In the genomic region with DNA sequence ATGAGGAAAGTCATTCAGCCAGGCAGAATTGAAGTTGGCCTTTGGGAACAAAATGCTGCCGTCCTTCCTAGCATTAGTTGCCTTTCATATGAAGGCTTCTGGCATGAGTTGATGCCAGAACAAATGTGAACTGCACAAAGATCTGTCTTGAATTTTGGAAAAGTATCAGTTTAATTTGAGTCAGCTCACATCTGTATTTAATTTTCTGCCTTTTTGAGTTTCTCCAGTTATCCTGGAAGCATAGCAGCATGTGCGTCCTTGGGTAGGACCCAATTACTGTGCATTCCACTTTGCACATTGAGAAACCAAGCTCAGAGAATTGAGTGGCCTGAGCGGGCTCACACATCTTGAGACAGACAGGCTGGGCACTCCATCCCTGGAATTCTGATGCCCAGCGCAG, we compare ENCODE assay signal across 15 cellular contexts.
"Had no signal": no experiment of that assay in that cellular context is flagged by ENCODE, and none has a peak within 500 bp of the region (broad histone marks: within the 10 kb centered on the region; RNA-seq: fewer than 3 reads in every experiment).

No MANE protein-coding gene starts in this region.

- H3K27me3 ChIP-seq: cardiac muscle cell had no signal

- H3K4me1 ChIP-seq: adrenal gland had no signal

- DNase-seq: activated CD4-positive, alpha-beta T cell treated with anti-CD3 and anti-CD28 coated beads, Interleukin-2, amount 50 U/mL, for 48 hours; activated naive CD4-positive, alpha-beta T cell treated with anti-CD3 and anti-CD28 coated beads, Interleukin-2, amount 50 U/mL, for 16 hours; adrenal gland; dorsolateral prefrontal cortex; endodermal cell; glutamatergic neuron; left ventricle myocardium superior; mesenchymal stem cell; small intestine; stimulated activated CD4-positive, alpha-beta T cell treated with anti-CD3 and anti-CD28 coated beads, Interleukin-4, amount 100 ng/mL, for 24 hours; stimulated activated naive CD4-positive, alpha-beta T cell had no signal

- H3K9me3 ChIP-seq: adrenal gland had no signal

- H3K36me3 ChIP-seq: adrenal gland, cardiac muscle cell had no signal

- H3K27ac ChIP-seq: adrenal gland, cardiac muscle cell, dorsolateral prefrontal cortex had no signal

- H3K4me3 ChIP-seq: adrenal gland, cardiac muscle cell, dorsolateral prefrontal cortex had no signal

- ATAC-seq: activated T-helper 17 cell treated with anti-CD3 and anti-CD28 coated beads, Interleukin-2, amount 50 U/mL, for 72 hours; left ventricle myocardium superior; natural killer cell treated with Interleukin-12 subunit alpha and Interleukin-12 subunit beta and Interleukin-15 and Interleukin-18, amount 100 ng/mL, for 72 hours; right cardiac atrium had no signal
